Comparison of ENCODE assay signal across 8 cellular contexts in the genomic region with DNA sequence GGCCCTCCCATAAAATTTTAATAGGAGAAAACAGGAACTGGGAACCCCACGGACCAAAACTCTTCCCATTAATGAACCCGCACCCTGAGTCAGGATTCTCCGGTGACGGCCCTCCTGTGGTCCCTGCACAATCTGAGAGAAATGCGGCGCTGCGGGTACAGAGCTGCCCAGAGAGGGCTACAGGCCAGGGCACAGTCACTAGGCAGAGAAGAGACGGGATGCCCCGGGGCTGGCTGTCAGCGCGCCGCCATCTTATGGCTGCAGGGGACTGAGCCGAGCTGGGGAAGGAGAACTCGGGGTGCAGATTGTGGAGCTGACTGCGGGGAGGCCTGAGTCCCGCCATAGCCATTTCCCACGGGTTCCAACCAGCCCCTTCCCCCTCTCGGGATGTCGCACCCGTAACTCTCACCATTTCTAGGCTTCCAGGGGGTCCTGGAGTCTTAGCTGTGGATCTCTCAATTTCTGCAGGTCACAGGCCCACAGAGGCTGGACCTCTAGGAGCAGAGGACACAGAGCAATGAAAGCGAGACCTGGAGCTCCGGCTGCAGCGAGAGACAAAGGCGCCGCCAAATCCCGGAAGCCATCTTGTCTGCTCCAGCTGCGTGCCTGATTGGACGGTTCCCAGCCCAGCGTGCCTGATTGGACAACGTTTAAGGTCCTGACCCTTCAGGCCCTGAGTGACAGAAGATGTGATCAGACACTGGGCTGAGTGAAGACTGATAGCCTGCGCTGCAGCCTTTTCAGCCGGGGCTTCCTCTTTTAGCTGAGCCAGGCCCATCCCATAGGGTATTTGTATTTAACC. TPM values are rescaled to one million over a fixed set of nuclear protein-coding genes. Genes with fewer than 3 reads are reported as not detected.
DNase-seq lines count a peak whose midpoint lies in the region; ATAC-seq and TF ChIP-seq lines count a peak whose summit lies in the region.

Gene ZNF675 (minus strand): TSS at position 591 of the 802 bp plus-strand sequence. CDS start 179 bp downstream, at position 412.

- H3K27me3 ChIP-seq in kidney epithelial cell (ENCODE audit: control insufficient read depth, insufficient read depth, low read length) = no peaks in the 10 kb centered on the region

- H3K36me3 ChIP-seq in kidney epithelial cell (ENCODE audit: control insufficient read depth, insufficient read depth, low read length) = no peaks in the 10 kb centered on the region

- TF ChIP-seq CTCF in kidney epithelial cell (IDR thresholded peaks at IDR 0.05; ENCODE audit: insufficient read depth, low read length, poor library complexity, severe bottlenecking) = no peak

- ATAC-seq in GM18909 (IDR thresholded peaks at IDR 0.05; ENCODE audit: poor library complexity, unreplicated experiment) (peak; percentile 93), HG03175 (IDR thresholded peaks at IDR 0.05; ENCODE audit: unreplicated experiment) (peak; percentile 89)

- H3K4me3 ChIP-seq in kidney epithelial cell (ENCODE audit: low read depth, low read length) = peak within 1 kb of the TSS; percentile 92

- peak; percentile 91 for DNase-seq in AG08395 (ENCODE audit: low spot score)
- peak; percentile 91 for DNase-seq in NCI-H345 (lab: John Stamatoyannopoulos, UW)
- peak; percentile 81 for DNase-seq in activated CD4-positive, CD25-positive, alpha-beta regulatory T cell treated with anti-CD3 and anti-CD28 coated beads, Interleukin-2, amount 50 U/mL, for 72 hours
- peak; percentile 83 for DNase-seq in cerebellum (ENCODE audit: low spot score)
- DNase-seq in kidney epithelial cell (ENCODE audit: low read depth) = peak; percentile 78
- DNase-seq in stimulated activated CD4-positive, alpha-beta T cell treated with anti-CD3 and anti-CD28 coated beads, Interleukin-15, amount 100 ng/mL, for 48 hours (ENCODE audit: low read depth in 2 of 2) = peak; percentile 79 to 86

RNA-seq across cellular contexts. Expression of gene ZNF675, which starts in this region (rescaled TPM):
- 36.5 TPM for total RNA-seq in cerebellum
- total RNA-seq in kidney epithelial cell = 6.9 and 7.6 TPM in 2 replicates

Comparison
In these comparisons a context has a peak if more than half of its experiments do, and no peak if none do; other contexts are left out.
1. Peak in every context shown above with its lines: DNase-seq, ATAC-seq and H3K4me3 ChIP-seq.